16 cellular contexts compared by ENCODE assay signal in the genomic region with DNA sequence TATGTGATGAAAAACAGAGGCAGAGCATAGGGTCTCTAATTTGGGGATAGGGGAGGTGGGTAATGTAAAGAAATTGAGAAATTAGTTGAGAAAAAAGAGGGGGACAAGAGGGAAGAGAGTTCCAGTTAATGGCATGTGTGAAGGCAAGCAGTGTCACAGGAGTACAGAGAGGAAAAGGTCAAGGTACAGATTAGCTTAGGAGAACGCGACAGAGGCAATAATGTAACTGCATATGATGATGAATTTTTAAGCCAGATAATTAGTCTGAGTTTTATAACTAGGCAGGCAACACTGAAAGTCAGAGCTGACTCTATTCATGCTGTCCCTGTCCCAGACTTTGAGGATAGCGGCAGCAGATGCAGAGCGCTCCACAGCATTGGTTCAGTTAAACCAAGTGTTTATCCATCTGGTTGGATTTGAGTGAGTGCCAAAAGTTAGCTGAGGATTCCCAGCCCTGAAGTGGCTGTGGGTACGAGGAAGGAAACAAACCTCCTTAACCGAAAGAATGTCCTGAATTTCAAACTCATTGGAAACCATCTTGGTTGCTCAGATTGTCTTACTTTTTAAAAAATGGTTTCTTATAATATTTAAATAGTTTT.
A peak's percentile ranks its signal among the peaks of the same experiment; 100 is the strongest.
DNase-seq lines count a peak whose midpoint lies in the region; ATAC-seq and TF ChIP-seq lines count a peak whose summit lies in the region.
"Had no signal": no experiment of that assay in that cellular context is flagged by ENCODE, and none has a peak within 500 bp of the region (broad histone marks: within the 10 kb centered on the region; RNA-seq: fewer than 3 reads in every experiment).

No MANE protein-coding gene starts in this region.

- CTCF ChIA-PET in Caco-2 (lab: Charles Lee): no interaction called here

- ATAC-seq in left ventricle myocardium superior: peak; percentile 62
- no peak for ATAC-seq in GM19351 (IDR thresholded peaks at IDR 0.05; ENCODE audit: unreplicated experiment)
- no peak for ATAC-seq in stimulated activated memory B cell treated with anti-CD40 and anti-IgM and Interleukin-4, amounts not matched to agents 10 μg/mL and 1 μg/mL and 100 μg/mL, for 72 hours
- ATAC-seq: activated naive CD8-positive, alpha-beta T cell treated with anti-CD3 and anti-CD28 coated beads, Interleukin-2, amount 50 U/mL, for 24 hours; effector memory CD8-positive, alpha-beta T cell had no signal

- no peak for TF ChIP-seq CTCF in Caco-2 (IDR thresholded peaks at IDR 0.05; ENCODE audit: insufficient read depth in 1 of 2, low read depth in 1 of 2, low read length in 1 of 2, severe bottlenecking in 1 of 2, unreplicated experiment in 1 of 2)

- peaks cover 14% of the 10 kb centered on the region for H3K4me1 ChIP-seq in Caco-2

- H3K4me3 ChIP-seq in Caco-2 (ENCODE audit: low read depth, low read length): no peak overlapping the region
- H3K4me3 ChIP-seq: cardiac muscle cell had no signal

- no peaks in the 10 kb centered on the region for H3K27me3 Mint-ChIP-seq in Caco-2 (ENCODE audit: insufficient read depth, unreplicated experiment)
- no peaks in the 10 kb centered on the region for H3K27me3 Mint-ChIP-seq in stimulated activated memory B cell treated with anti-CD40 and anti-IgM and Interleukin-4, amounts not matched to agents 10 μg/mL and 1 μg/mL and 100 μg/mL, for 72 hours
- H3K27me3 Mint-ChIP-seq: activated CD4-positive, alpha-beta T cell treated with anti-CD3 and anti-CD28 coated beads, Interleukin-2, amount 10 ng/mL, durations not matched to agents 24 days and 14 days; activated naive CD8-positive, alpha-beta T cell treated with anti-CD3 and anti-CD28 coated beads, Interleukin-2, amount 50 U/mL, for 24 hours; B cell; effector memory CD8-positive, alpha-beta T cell; naive B cell; progenitor cell of endocrine pancreas had no signal

- no TSS peak for BruUV-seq in Caco-2 (replicated peaks; lab: Mats Ljungman, UMichigan)

- intact Hi-C loops in Caco-2 (cut with micrococcal nuclease; ENCODE audit: unreplicated experiment): no loop called here
- intact Hi-C loops in left ventricle myocardium superior (cut with micrococcal nuclease): no loop called here

- H3K36me3 ChIP-seq in Caco-2 (ENCODE audit: control insufficient read depth, insufficient read depth, low read length): no peaks in the 10 kb centered on the region; the same call in 1 of the 2 replicates
- H3K36me3 ChIP-seq: cardiac muscle cell had no signal

- POLR2A ChIA-PET in Caco-2 (lab: Charles Lee): interaction anchor here (0.5 kb wide), 1 partner anchor 54 kb away, joined by 3 read pairs; no protein-coding TSS in a partner anchor

- no peak for DNase-seq in Caco-2
- DNase-seq in H4 (ENCODE audit: low spot score): peak; percentile 61
- DNase-seq in NCI-H82 treated with DMSO at 0.1 percent for 48 hours (lab: John Stamatoyannopoulos, UW; ENCODE audit: unreplicated experiment): peak; percentile 9
- no peak for DNase-seq in left ventricle myocardium superior
- no peak for DNase-seq in stimulated activated CD4-positive, alpha-beta T cell treated with anti-CD3 and anti-CD28 coated beads, Interleukin-4, amount 100 ng/mL, for 24 hours
- no peak for DNase-seq in dermis blood vessel endothelial cell
- DNase-seq: activated CD4-positive, alpha-beta T cell treated with anti-CD3 and anti-CD28 coated beads, Interleukin-2, amount 10 ng/mL, durations not matched to agents 24 days and 14 days; activated naive CD8-positive, alpha-beta T cell treated with anti-CD3 and anti-CD28 coated beads, Interleukin-2, amount 50 U/mL, for 24 hours; effector memory CD8-positive, alpha-beta T cell; naive B cell; NCI-H187 treated with DMSO at 0.1 percent for 48 hours had no signal

- no peaks in the 10 kb centered on the region for H3K9me3 Mint-ChIP-seq in Caco-2 (ENCODE audit: unreplicated experiment)
- peaks cover 3% of the 10 kb centered on the region for H3K9me3 Mint-ChIP-seq in stimulated activated memory B cell treated with anti-CD40 and anti-IgM and Interleukin-4, amounts not matched to agents 10 μg/mL and 1 μg/mL and 100 μg/mL, for 72 hours
- H3K9me3 Mint-ChIP-seq: activated CD4-positive, alpha-beta T cell treated with anti-CD3 and anti-CD28 coated beads, Interleukin-2, amount 10 ng/mL, durations not matched to agents 24 days and 14 days; activated naive CD8-positive, alpha-beta T cell treated with anti-CD3 and anti-CD28 coated beads, Interleukin-2, amount 50 U/mL, for 24 hours; effector memory CD8-positive, alpha-beta T cell had no signal

- H3K4me1 Mint-ChIP-seq in Caco-2 (ENCODE audit: low read depth, unreplicated experiment): peaks cover 28% of the 10 kb centered on the region
- H3K4me1 Mint-ChIP-seq in stimulated activated memory B cell treated with anti-CD40 and anti-IgM and Interleukin-4, amounts not matched to agents 10 μg/mL and 1 μg/mL and 100 μg/mL, for 72 hours: no peaks in the 10 kb centered on the region
- H3K4me1 Mint-ChIP-seq: B cell, naive B cell had no signal

- peak overlapping the region; percentile 5 for H3K27ac Mint-ChIP-seq in Caco-2 (ENCODE audit: unreplicated experiment)
- H3K27ac Mint-ChIP-seq in stimulated activated memory B cell treated with anti-CD40 and anti-IgM and Interleukin-4, amounts not matched to agents 10 μg/mL and 1 μg/mL and 100 μg/mL, for 72 hours: no peak overlapping the region
- H3K27ac Mint-ChIP-seq: activated CD4-positive, alpha-beta T cell treated with anti-CD3 and anti-CD28 coated beads, Interleukin-2, amount 10 ng/mL, durations not matched to agents 24 days and 14 days; activated naive CD8-positive, alpha-beta T cell treated with anti-CD3 and anti-CD28 coated beads, Interleukin-2, amount 50 U/mL, for 24 hours; B cell; progenitor cell of endocrine pancreas had no signal

- no peaks in the 10 kb centered on the region for H3K27me3 ChIP-seq in Caco-2 (replicated peaks; ENCODE audit: control insufficient read depth, insufficient read depth, low read length)
- H3K27me3 ChIP-seq: cardiac muscle cell had no signal

- H3K36me3 Mint-ChIP-seq in Caco-2 (ENCODE audit: insufficient read depth, unreplicated experiment): peaks cover 43% of the 10 kb centered on the region
- H3K36me3 Mint-ChIP-seq in stimulated activated memory B cell treated with anti-CD40 and anti-IgM and Interleukin-4, amounts not matched to agents 10 μg/mL and 1 μg/mL and 100 μg/mL, for 72 hours: peaks cover 6% of the 10 kb centered on the region

- H3K9me3 ChIP-seq in Caco-2: no peaks in the 10 kb centered on the region

- H3K4me3 Mint-ChIP-seq in Caco-2 (ENCODE audit: unreplicated experiment): no peak overlapping the region
- H3K4me3 Mint-ChIP-seq in stimulated activated memory B cell treated with anti-CD40 and anti-IgM and Interleukin-4, amounts not matched to agents 10 μg/mL and 1 μg/mL and 100 μg/mL, for 72 hours: no peak overlapping the region
- H3K4me3 Mint-ChIP-seq: activated CD4-positive, alpha-beta T cell treated with anti-CD3 and anti-CD28 coated beads, Interleukin-2, amount 10 ng/mL, durations not matched to agents 24 days and 14 days; activated naive CD8-positive, alpha-beta T cell treated with anti-CD3 and anti-CD28 coated beads, Interleukin-2, amount 50 U/mL, for 24 hours; B cell; effector memory CD8-positive, alpha-beta T cell; naive B cell had no signal

Comparison
In these comparisons a context has a peak if more than half of its experiments do, and no peak if none do; other contexts are left out.
1. DNase-seq: peak in H4 (single experiment) and NCI-H82 treated with DMSO at 0.1 percent for 48 hours (single experiment); none in Caco-2 (0 of 2), left ventricle myocardium superior (single experiment), stimulated activated CD4-positive, alpha-beta T cell treated with anti-CD3 and anti-CD28 coated beads, Interleukin-4, amount 100 ng/mL, for 24 hours (single experiment) and dermis blood vessel endothelial cell (single experiment).